In the genomic region with DNA sequence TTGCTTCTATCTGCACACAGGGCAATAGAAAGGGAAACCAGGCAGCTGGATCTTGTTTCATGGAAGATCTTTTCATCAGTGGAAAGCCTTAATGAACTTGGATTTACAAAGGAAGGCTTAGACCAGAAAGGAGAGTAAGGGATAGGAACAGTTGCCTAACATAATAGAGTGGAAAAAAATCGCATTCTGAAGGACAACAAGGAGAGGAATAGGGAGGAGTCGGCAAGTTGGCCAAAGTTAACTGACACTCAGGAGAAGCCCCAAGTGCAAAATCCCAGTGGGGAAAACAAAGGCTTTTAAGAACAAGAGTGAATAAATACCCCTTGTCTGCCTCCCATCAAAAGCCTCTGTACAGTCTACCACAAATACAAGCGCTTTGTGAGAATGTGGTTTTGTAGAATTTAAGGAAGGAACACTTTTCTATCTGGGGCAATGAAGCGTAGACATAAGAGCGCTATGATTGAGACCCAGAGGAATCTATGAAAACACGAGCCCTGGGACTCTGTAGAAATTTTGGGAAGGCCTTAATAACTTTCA, we compare ENCODE assay signal across 13 cellular contexts.
"Had no signal": no experiment of that assay in that cellular context is flagged by ENCODE, and none has a peak within 500 bp of the region (broad histone marks: within the 10 kb centered on the region; RNA-seq: fewer than 3 reads in every experiment).

No MANE protein-coding gene starts in this region.

- H3K9me3 Mint-ChIP-seq: activated naive CD8-positive, alpha-beta T cell treated with anti-CD3 and anti-CD28 coated beads, Interleukin-2, amount 10 ng/mL, durations not matched to agents 7 days and 5 days; mesothelial cell of epicardium; stimulated activated naive CD8-positive, alpha-beta T cell treated with anti-CD3 and anti-CD28 coated beads, Interleukin-15, amount 100 ng/mL, for 72 hours had no signal

- H3K4me3 Mint-ChIP-seq: activated naive CD8-positive, alpha-beta T cell treated with anti-CD3 and anti-CD28 coated beads, Interleukin-2, amount 10 ng/mL, durations not matched to agents 7 days and 5 days; mesothelial cell of epicardium; stimulated activated naive CD8-positive, alpha-beta T cell treated with anti-CD3 and anti-CD28 coated beads, Interleukin-15, amount 100 ng/mL, for 72 hours had no signal

- H3K4me3 ChIP-seq: lower lobe of right lung, testis had no signal

- H3K36me3 ChIP-seq: lower lobe of right lung had no signal

- DNase-seq: activated CD4-positive, CD25-positive, alpha-beta regulatory T cell treated with anti-CD3 and anti-CD28 coated beads, Interleukin-2, amount 50 U/mL, for 72 hours; activated naive CD4-positive, alpha-beta T cell; activated naive CD8-positive, alpha-beta T cell treated with anti-CD3 and anti-CD28 coated beads, Interleukin-2, amount 10 ng/mL, durations not matched to agents 7 days and 5 days; aorta; foreskin fibroblast; left cardiac atrium; lower lobe of right lung; stimulated activated CD4-positive, alpha-beta T cell treated with anti-CD3 and anti-CD28 coated beads, Interleukin-1b, Interleukin-23, amount 100 ng/mL, for 48 hours; stimulated activated naive CD8-positive, alpha-beta T cell treated with anti-CD3 and anti-CD28 coated beads, Interleukin-15, amount 100 ng/mL, for 72 hours; T-helper 1 cell; T1000; testis had no signal

- H3K27ac ChIP-seq: lower lobe of right lung, testis had no signal

- H3K27ac Mint-ChIP-seq: activated naive CD8-positive, alpha-beta T cell treated with anti-CD3 and anti-CD28 coated beads, Interleukin-2, amount 10 ng/mL, durations not matched to agents 7 days and 5 days; mesothelial cell of epicardium; stimulated activated naive CD8-positive, alpha-beta T cell treated with anti-CD3 and anti-CD28 coated beads, Interleukin-15, amount 100 ng/mL, for 72 hours had no signal

- H3K9me3 ChIP-seq: lower lobe of right lung, testis had no signal

- H3K27me3 ChIP-seq: testis had no signal

- H3K4me1 ChIP-seq: lower lobe of right lung had no signal

- H3K36me3 Mint-ChIP-seq: activated naive CD8-positive, alpha-beta T cell treated with anti-CD3 and anti-CD28 coated beads, Interleukin-2, amount 10 ng/mL, durations not matched to agents 7 days and 5 days; mesothelial cell of epicardium had no signal
